In the genomic region with DNA sequence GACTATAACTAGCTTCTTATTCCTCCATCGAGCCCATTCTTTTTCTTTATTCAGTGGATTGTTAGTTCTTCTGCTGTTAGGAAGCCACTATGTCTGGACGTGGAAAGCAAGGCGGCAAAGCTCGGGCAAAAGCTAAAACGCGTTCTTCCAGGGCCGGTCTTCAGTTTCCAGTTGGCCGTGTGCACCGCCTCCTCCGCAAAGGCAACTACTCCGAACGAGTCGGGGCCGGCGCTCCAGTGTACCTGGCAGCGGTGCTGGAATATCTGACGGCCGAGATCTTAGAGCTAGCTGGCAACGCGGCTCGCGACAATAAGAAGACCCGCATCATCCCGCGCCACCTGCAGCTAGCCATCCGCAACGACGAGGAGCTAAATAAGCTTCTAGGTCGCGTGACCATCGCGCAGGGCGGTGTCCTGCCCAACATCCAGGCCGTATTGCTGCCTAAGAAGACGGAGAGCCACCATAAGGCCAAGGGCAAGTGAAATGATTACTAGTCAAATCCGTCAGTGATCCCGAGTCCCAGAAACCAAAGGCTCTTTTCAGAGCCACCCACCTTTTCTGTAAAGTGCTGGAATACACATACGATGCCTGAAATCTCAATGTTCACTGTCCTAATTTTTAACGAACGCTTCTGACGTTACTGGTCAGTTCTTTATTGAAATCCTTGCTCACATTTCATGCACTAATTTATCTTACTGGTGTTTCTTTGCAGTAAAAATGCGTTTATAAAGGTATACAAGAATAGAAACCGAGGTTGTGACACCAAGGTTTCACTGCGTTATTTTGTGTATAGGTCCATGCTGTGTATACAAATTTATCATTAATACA, we compare ENCODE assay signal across 8 cellular contexts.
DNase-seq lines count a peak whose midpoint lies in the region; ATAC-seq and TF ChIP-seq lines count a peak whose summit lies in the region.

No MANE protein-coding gene starts in this region.

- no peak overlapping the region for H3K4me3 Mint-ChIP-seq in activated naive CD8-positive, alpha-beta T cell treated with anti-CD3 and anti-CD28 coated beads, Interleukin-2, amount 10 ng/mL, durations not matched to agents 7 days and 5 days

- intact Hi-C loops in left cardiac atrium (cut with DNase I) = no loop called here

- no peaks in the 10 kb centered on the region for H3K27me3 Mint-ChIP-seq in activated naive CD8-positive, alpha-beta T cell treated with anti-CD3 and anti-CD28 coated beads, Interleukin-2, amount 10 ng/mL, durations not matched to agents 7 days and 5 days

- DNase-seq in ACHN (peak; percentile 69), SIG-M5 treated with dmso at 0.1 percent for 504 hours (lab: John Stamatoyannopoulos, UW; ENCODE audit: unreplicated experiment) (peak; percentile 94), left cardiac atrium (peak; percentile 86), retinal pigment epithelial cell (ENCODE audit: low read depth) (no peak), inferior parietal cortex (ENCODE audit: extremely low spot score) (no peak)
- DNase-seq in activated naive CD8-positive, alpha-beta T cell treated with anti-CD3 and anti-CD28 coated beads, Interleukin-2, amount 10 ng/mL, durations not matched to agents 7 days and 5 days = peak; percentile 83

- peak overlapping the region; percentile 60 for H3K4me3 ChIP-seq in retinal pigment epithelial cell (ENCODE audit: low read length)

- in situ Hi-C loops in ACHN (cut with HindIII; ENCODE audit: low pct_ligation_motif_present, low pct_unique_long_range_greater_than_20kb, low sequenced_read_pairs) = no loop called here

- H3K9me3 Mint-ChIP-seq in activated naive CD8-positive, alpha-beta T cell treated with anti-CD3 and anti-CD28 coated beads, Interleukin-2, amount 10 ng/mL, durations not matched to agents 7 days and 5 days = no peaks in the 10 kb centered on the region

- POLR2A ChIA-PET in activated naive CD8-positive, alpha-beta T cell treated with anti-CD3 and anti-CD28 coated beads, Interleukin-2, amount 10 ng/mL, durations not matched to agents 7 days and 5 days (lab: Charles Lee) = interaction anchor here (0.5 to 26.7 kb wide), 55 partner anchors 9 to 1676 kb away, joined by 3 to 1314 read pairs (median 9); a partner anchor contains a TSS

- no peaks in the 10 kb centered on the region for H3K36me3 Mint-ChIP-seq in activated naive CD8-positive, alpha-beta T cell treated with anti-CD3 and anti-CD28 coated beads, Interleukin-2, amount 10 ng/mL, durations not matched to agents 7 days and 5 days

- no peak overlapping the region for H3K27ac Mint-ChIP-seq in activated naive CD8-positive, alpha-beta T cell treated with anti-CD3 and anti-CD28 coated beads, Interleukin-2, amount 10 ng/mL, durations not matched to agents 7 days and 5 days

- TF ChIP-seq CTCF in retinal pigment epithelial cell (conservative IDR thresholded peaks at IDR 0.05; ENCODE audit: low read depth, low read length) = peak; percentile 45

- peaks cover 30% of the 10 kb centered on the region for H3K4me1 Mint-ChIP-seq in activated naive CD8-positive, alpha-beta T cell treated with anti-CD3 and anti-CD28 coated beads, Interleukin-2, amount 10 ng/mL, durations not matched to agents 7 days and 5 days

- ATAC-seq in GM18867 (IDR thresholded peaks at IDR 0.05; ENCODE audit: unreplicated experiment) (peak; percentile 43), HG03558 (IDR thresholded peaks at IDR 0.05; ENCODE audit: extremely low read depth, unreplicated experiment) (peak; percentile 19), left cardiac atrium (peak; percentile 77 to 78)
- peak; percentile 55 for ATAC-seq in activated naive CD8-positive, alpha-beta T cell treated with anti-CD3 and anti-CD28 coated beads, Interleukin-2, amount 10 ng/mL, durations not matched to agents 7 days and 5 days (ENCODE audit: low read depth)

Comparison
In these comparisons a context has a peak if more than half of its experiments do, and no peak if none do; other contexts are left out.
1. DNase-seq: peak in ACHN (single experiment), SIG-M5 treated with dmso at 0.1 percent for 504 hours (single experiment), activated naive CD8-positive, alpha-beta T cell treated with anti-CD3 and anti-CD28 coated beads, Interleukin-2, amount 10 ng/mL, durations not matched to agents 7 days and 5 days (single experiment) and left cardiac atrium (single experiment); none in retinal pigment epithelial cell (single experiment) and inferior parietal cortex (single experiment).
2. ATAC-seq: peak in every context shown above with its lines; median percentile 78 in left cardiac atrium; 55 in activated naive CD8-positive, alpha-beta T cell treated with anti-CD3 and anti-CD28 coated beads, Interleukin-2, amount 10 ng/mL, durations not matched to agents 7 days and 5 days; 43 in GM18867; 19 in HG03558.